Comparison of ENCODE assay signal across 9 cellular contexts in the genomic region with DNA sequence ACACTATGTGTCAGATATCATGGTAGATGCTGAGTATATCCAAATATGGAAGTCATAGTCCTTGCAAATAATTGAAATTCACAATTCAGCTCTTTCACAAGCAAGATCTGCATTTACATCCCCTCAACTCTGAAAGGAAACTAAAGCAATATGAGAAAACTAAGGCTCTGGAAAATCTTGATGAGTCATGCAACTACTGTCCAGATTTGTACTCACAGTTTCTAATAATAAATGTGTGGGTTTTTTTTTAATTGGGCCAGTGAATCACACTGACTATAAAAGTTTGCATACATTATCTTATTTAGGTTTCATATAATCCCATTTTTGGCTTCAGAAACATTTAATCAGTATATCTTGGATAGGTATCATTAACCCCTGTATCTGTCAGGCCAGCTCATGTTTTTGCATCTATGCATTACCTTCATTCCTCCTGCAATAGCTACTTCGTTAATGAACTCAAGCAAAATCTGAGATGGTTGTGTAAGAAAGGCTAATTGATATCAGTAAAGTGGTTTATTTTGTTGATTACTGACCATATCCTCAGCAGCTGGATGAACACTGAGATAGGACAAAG. TPM values are rescaled to one million over a fixed set of nuclear protein-coding genes. Genes with fewer than 3 reads are reported as not detected.
DNase-seq lines count a peak whose midpoint lies in the region; ATAC-seq and TF ChIP-seq lines count a peak whose summit lies in the region.
"Had no signal": no experiment of that assay in that cellular context is flagged by ENCODE, and none has a peak within 500 bp of the region (broad histone marks: within the 10 kb centered on the region; RNA-seq: fewer than 3 reads in every experiment).

No MANE protein-coding gene starts in this region.

- H3K27ac ChIP-seq in left ventricle myocardium inferior (replicated peaks): no peak overlapping the region
- no peak overlapping the region for H3K27ac ChIP-seq in PC-9
- H3K27ac ChIP-seq in thoracic aorta: no peak overlapping the region
- H3K27ac ChIP-seq in H9 (ENCODE audit: insufficient read length, low read depth, low read length): no peak overlapping the region

- no peak overlapping the region for H3K18ac ChIP-seq in H9 (ENCODE audit: insufficient read length, low read depth, low read length)

- no peaks in the 10 kb centered on the region for H3K27me3 ChIP-seq in left ventricle myocardium inferior (ENCODE audit: low read depth)
- no peaks in the 10 kb centered on the region for H3K27me3 ChIP-seq in PC-9 (ENCODE audit: insufficient read depth, low read depth)
- no peaks in the 10 kb centered on the region for H3K27me3 ChIP-seq in thoracic aorta (replicated peaks; ENCODE audit: insufficient read depth)
- H3K27me3 ChIP-seq in H9 (ENCODE audit: insufficient read depth, low read length): no peaks in the 10 kb centered on the region

- no peak overlapping the region for H2BK120ac ChIP-seq in H9 (ENCODE audit: low read depth, low read length, poor library complexity, severe bottlenecking)

- H3K4me3 ChIP-seq in left ventricle myocardium inferior (no peak overlapping the region), PC-9 (no peak overlapping the region), thoracic aorta (no peak overlapping the region)

- H3K23ac ChIP-seq in H9 (ENCODE audit: insufficient read length, low read depth, low read length): no peak overlapping the region

- CTCF ChIA-PET in PC-9 (lab: Charles Lee): no interaction called here

- H2AFZ ChIP-seq in PC-9 (peak overlapping the region; percentile 25; the same call in 1 of the 2 replicates), H9 (ENCODE audit: low read length) (no peak overlapping the region)

- H3K56ac ChIP-seq in H9 (ENCODE audit: insufficient read length, low read depth, low read length): no peak overlapping the region

- BruUV-seq in PC-9 (replicated peaks; lab: Mats Ljungman, UMichigan): no TSS peak

- H4K8ac ChIP-seq in H9 (replicated peaks; ENCODE audit: insufficient read length, low read depth, low read length): no peak overlapping the region

- H3K9me3 ChIP-seq in left ventricle myocardium inferior (replicated peaks) (peaks cover 7% of the 10 kb centered on the region), PC-9 (ENCODE audit: insufficient read depth, low read depth) (no peaks in the 10 kb centered on the region; the same call in 1 of the 2 replicates), thoracic aorta (no peaks in the 10 kb centered on the region), H9 (ENCODE audit: control insufficient read depth, low read depth, low read length) (no peaks in the 10 kb centered on the region)

- H3K4me2 ChIP-seq in PC-9 (no peak overlapping the region), H9 (ENCODE audit: insufficient read depth, insufficient read length, low read length) (no peak overlapping the region)

- no CpG with 5 or more reads among the region's 1 CpG for WGBS in H9 (ENCODE audit: extremely low coverage, insufficient read length, low lambda C conversion rate)

- H3K27me3 Mint-ChIP-seq in activated T-helper 2 cell treated with anti-CD3 and anti-CD28 coated beads, Interferon-gamma antibody, Interleukin-2, Interleukin-4, amounts not matched to agents 10 μg/mL and 5 μg/mL and 100 μg/mL, durations not matched to agents 14 hours and 24 hours and 36 hours (ENCODE audit: low read depth): no peaks in the 10 kb centered on the region
- no peaks in the 10 kb centered on the region for H3K27me3 Mint-ChIP-seq in H9 (ENCODE audit: low read depth)

- H4K20me1 ChIP-seq in PC-9 (ENCODE audit: insufficient read depth): no peaks in the 10 kb centered on the region
- H4K20me1 ChIP-seq in H9 (ENCODE audit: control insufficient read depth, insufficient read depth, insufficient read length): no peaks in the 10 kb centered on the region

- no peak overlapping the region for H2BK15ac ChIP-seq in H9 (ENCODE audit: low read depth, low read length)

- H3T11ph ChIP-seq in H9 (ENCODE audit: low read length): no peak overlapping the region

- peaks cover 6% of the 10 kb centered on the region for H3K4me1 Mint-ChIP-seq in activated T-helper 2 cell treated with anti-CD3 and anti-CD28 coated beads, Interferon-gamma antibody, Interleukin-2, Interleukin-4, amounts not matched to agents 10 μg/mL and 5 μg/mL and 100 μg/mL, durations not matched to agents 14 hours and 24 hours and 36 hours (ENCODE audit: low read depth)
- peaks cover 4% of the 10 kb centered on the region in 2 experiments; a peak in 3 of 4 replicates for H3K4me1 Mint-ChIP-seq in H9

- POLR2A ChIA-PET in PC-9 (lab: Charles Lee; ENCODE audit: unreplicated experiment): no interaction called here

- H2BK5ac ChIP-seq in H9 (ENCODE audit: insufficient read length, low read length): no peak overlapping the region

- peaks cover 11% of the 10 kb centered on the region for H3K4me1 ChIP-seq in left ventricle myocardium inferior
- H3K4me1 ChIP-seq in PC-9 (replicated peaks; ENCODE audit: insufficient read depth): no peaks in the 10 kb centered on the region
- H3K4me1 ChIP-seq in thoracic aorta (ENCODE audit: control insufficient read depth in 1 of 2, low read depth in 2 of 2): peaks cover 22 to 35% of the 10 kb centered on the region in 2 donors
- H3K4me1 ChIP-seq in H9 (ENCODE audit: insufficient read depth, low read length): no peaks in the 10 kb centered on the region

- DNase-seq in left cardiac atrium: no peak
- no peak for DNase-seq in left ventricle myocardium inferior
- no peak for DNase-seq in PC-9
- peak; percentile 91 for DNase-seq in fibroblast of peridontal ligament (ENCODE audit: extremely low read depth)
- DNase-seq in thoracic aorta (ENCODE audit: low spot score): no peak
- no peak for DNase-seq in activated T-helper 2 cell treated with anti-CD3 and anti-CD28 coated beads, Interferon-gamma antibody, Interleukin-2, Interleukin-4, amounts not matched to agents 10 μg/mL and 5 μg/mL and 100 μg/mL, durations not matched to agents 14 hours and 24 hours and 36 hours (ENCODE audit: low spot score)
- no peak for DNase-seq in H9
- DNase-seq in NCI-H1105 treated with DMSO at 0.1 percent for 48 hours (lab: John Stamatoyannopoulos, UW): no peak
- DNase-seq: cerebellar nuclear complex had no signal

- no peaks in the 10 kb centered on the region for H3K23me2 ChIP-seq in H9 (ENCODE audit: insufficient read length, low read depth, low read length, poor library complexity, severe bottlenecking)

- TF ChIP-seq CTCF in left ventricle myocardium inferior (IDR thresholded peaks at IDR 0.05; ENCODE audit: borderline replicate concordance) (no peak), PC-9 (conservative IDR thresholded peaks at IDR 0.05) (no peak), thoracic aorta (IDR thresholded peaks at IDR 0.05) (no peak), H9 (conservative IDR thresholded peaks at IDR 0.05) (no peak)

- no peak overlapping the region for H4K91ac ChIP-seq in H9 (ENCODE audit: insufficient read length, low read depth, low read length)

- H2AK5ac ChIP-seq in H9 (ENCODE audit: insufficient read length, low read length): no peak overlapping the region

- H3K9me3 Mint-ChIP-seq in activated T-helper 2 cell treated with anti-CD3 and anti-CD28 coated beads, Interferon-gamma antibody, Interleukin-2, Interleukin-4, amounts not matched to agents 10 μg/mL and 5 μg/mL and 100 μg/mL, durations not matched to agents 14 hours and 24 hours and 36 hours: peaks cover 8% of the 10 kb centered on the region
- peaks cover 16 to 17% of the 10 kb centered on the region in 2 experiments for H3K9me3 Mint-ChIP-seq in H9

- ATAC-seq in left cardiac atrium: peak; percentile 44 to 74
- peak; percentile 63 for ATAC-seq in thoracic aorta (ENCODE audit: insufficient number of reproducible peaks, low FRiP score, low read depth)

- H3K14ac ChIP-seq in H9 (ENCODE audit: insufficient read depth, low read length): no peak overlapping the region

- no peak overlapping the region for H3K9ac ChIP-seq in H9 (ENCODE audit: extremely low read depth, insufficient read length, low read length)

- no peaks in the 10 kb centered on the region for H3K79me1 ChIP-seq in H9 (ENCODE audit: insufficient read depth, low read depth, low read length, poor library complexity, severe bottlenecking)

- H4K5ac ChIP-seq in H9 (ENCODE audit: insufficient read length, low read depth, low read length): no peak overlapping the region

- H3K9me2 ChIP-seq in PC-9 (ENCODE audit: insufficient read depth): no peaks in the 10 kb centered on the region

- no peaks in the 10 kb centered on the region for H3F3A ChIP-seq in PC-9 (ENCODE audit: insufficient read depth, low read depth)

- H3K79me2 ChIP-seq in PC-9 (ENCODE audit: low read depth) (no peaks in the 10 kb centered on the region), H9 (ENCODE audit: insufficient read depth, low read length) (no peaks in the 10 kb centered on the region)

- H3K27ac Mint-ChIP-seq in activated T-helper 2 cell treated with anti-CD3 and anti-CD28 coated beads, Interferon-gamma antibody, Interleukin-2, Interleukin-4, amounts not matched to agents 10 μg/mL and 5 μg/mL and 100 μg/mL, durations not matched to agents 14 hours and 24 hours and 36 hours: no peak overlapping the region
- no peak overlapping the region for H3K27ac Mint-ChIP-seq in H9

- H3K36me3 ChIP-seq in left ventricle myocardium inferior (no peaks in the 10 kb centered on the region), PC-9 (ENCODE audit: low read depth) (no peaks in the 10 kb centered on the region), thoracic aorta (no peaks in the 10 kb centered on the region)

- intact Hi-C loops in left cardiac atrium (cut with DNase I) (no loop called here), left ventricle myocardium inferior (cut with micrococcal nuclease) (no loop called here), PC-9 (cut with micrococcal nuclease; ENCODE audit: unreplicated experiment) (no loop called here)
- intact Hi-C loops in activated T-helper 2 cell treated with anti-CD3 and anti-CD28 coated beads, Interferon-gamma antibody, Interleukin-2, Interleukin-4, amounts not matched to agents 10 μg/mL and 5 μg/mL and 100 μg/mL, durations not matched to agents 14 hours and 24 hours and 36 hours (cut with micrococcal nuclease): no loop called here

- no peak overlapping the region for H3K4me3 Mint-ChIP-seq in activated T-helper 2 cell treated with anti-CD3 and anti-CD28 coated beads, Interferon-gamma antibody, Interleukin-2, Interleukin-4, amounts not matched to agents 10 μg/mL and 5 μg/mL and 100 μg/mL, durations not matched to agents 14 hours and 24 hours and 36 hours (ENCODE audit: low read depth)
- no peak overlapping the region for H3K4me3 Mint-ChIP-seq in H9

- H3K36me3 Mint-ChIP-seq in activated T-helper 2 cell treated with anti-CD3 and anti-CD28 coated beads, Interferon-gamma antibody, Interleukin-2, Interleukin-4, amounts not matched to agents 10 μg/mL and 5 μg/mL and 100 μg/mL, durations not matched to agents 14 hours and 24 hours and 36 hours (ENCODE audit: low read depth): no peaks in the 10 kb centered on the region
- H3K36me3 Mint-ChIP-seq in H9 (ENCODE audit: insufficient read depth in 1 of 3, low read depth in 3 of 3): peaks cover 12 to 21% (median 19%) of the 10 kb centered on the region in 3 experiments

- H3K4ac ChIP-seq in H9 (ENCODE audit: low read depth, low read length): no peak overlapping the region

- H2BK20ac ChIP-seq in H9 (ENCODE audit: low read depth, low read length, poor library complexity, severe bottlenecking): no peak overlapping the region

- H2BK12ac ChIP-seq in H9 (ENCODE audit: insufficient read length, low read depth, low read length): no peak overlapping the region

RNA-seq across cellular contexts. Expression of a gene that starts 58.7 kb away (rescaled TPM):
- 1 to 10 TPM; 4.7 to 4.8 TPM for total RNA-seq in left cardiac atrium
- total RNA-seq in left ventricle myocardium inferior: 15.3 TPM
- 2.8 and 5.0 TPM in 2 replicates for total RNA-seq in PC-9 (2021)
- 10 to 100 TPM; 19.8 to 25.5 TPM for total RNA-seq in thoracic aorta
- not detected in 2 replicates for total RNA-seq in activated T-helper 2 cell treated with anti-CD3 and anti-CD28 coated beads, Interferon-gamma antibody, Interleukin-2, Interleukin-4, amounts not matched to agents 10 μg/mL and 5 μg/mL and 100 μg/mL, durations not matched to agents 14 hours and 24 hours and 36 hours
- total RNA-seq in H9 (2021): 0.13 and 0.44 TPM in 2 replicates
